In the genomic region with DNA sequence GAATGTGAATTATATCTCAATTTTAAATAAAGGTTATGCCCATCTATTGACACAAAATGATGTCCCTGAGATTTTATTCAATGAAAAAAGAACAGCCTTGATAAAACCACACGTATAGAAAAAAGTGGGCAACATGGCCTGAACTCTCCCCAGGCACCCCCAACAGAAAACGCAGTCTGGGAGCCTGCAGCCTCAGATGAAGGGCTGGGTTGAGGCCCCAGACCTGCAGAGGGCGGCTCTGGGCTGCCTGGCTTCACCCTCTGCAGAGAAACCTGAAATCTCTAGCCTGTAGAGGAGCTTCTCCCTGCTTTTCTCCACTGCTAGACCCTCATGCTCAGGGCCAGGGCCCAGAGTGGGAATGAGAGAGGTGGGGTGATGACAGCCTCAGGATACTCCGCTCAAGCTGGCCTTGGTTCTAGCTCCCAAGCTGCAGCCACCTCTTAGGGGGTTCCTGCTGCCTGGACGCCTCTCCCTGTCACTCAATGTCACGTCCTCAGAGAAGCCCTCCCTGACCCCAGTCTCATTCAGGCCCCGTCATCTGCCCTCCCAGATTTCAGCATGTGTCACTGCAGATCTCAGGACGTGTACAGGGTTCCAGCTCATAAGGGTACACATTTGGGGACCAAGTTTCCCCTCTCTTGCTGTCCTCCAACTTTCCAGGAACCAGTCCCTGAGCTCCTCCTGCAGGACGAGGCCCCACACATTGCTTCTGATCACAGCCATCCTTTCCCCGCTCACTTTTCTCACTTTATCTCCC, we compare ENCODE assay signal across 1 cellular context.
TF ChIP-seq lines count a peak whose summit lies in the region.

No MANE protein-coding gene starts in this region.

TF ChIP-seq in HepG2, 621 proteins besides CTCF, POLR2A, EP300 and RAD21 (continued from another document and continues in another):
- TF ChIP-seq, protein P1, sequence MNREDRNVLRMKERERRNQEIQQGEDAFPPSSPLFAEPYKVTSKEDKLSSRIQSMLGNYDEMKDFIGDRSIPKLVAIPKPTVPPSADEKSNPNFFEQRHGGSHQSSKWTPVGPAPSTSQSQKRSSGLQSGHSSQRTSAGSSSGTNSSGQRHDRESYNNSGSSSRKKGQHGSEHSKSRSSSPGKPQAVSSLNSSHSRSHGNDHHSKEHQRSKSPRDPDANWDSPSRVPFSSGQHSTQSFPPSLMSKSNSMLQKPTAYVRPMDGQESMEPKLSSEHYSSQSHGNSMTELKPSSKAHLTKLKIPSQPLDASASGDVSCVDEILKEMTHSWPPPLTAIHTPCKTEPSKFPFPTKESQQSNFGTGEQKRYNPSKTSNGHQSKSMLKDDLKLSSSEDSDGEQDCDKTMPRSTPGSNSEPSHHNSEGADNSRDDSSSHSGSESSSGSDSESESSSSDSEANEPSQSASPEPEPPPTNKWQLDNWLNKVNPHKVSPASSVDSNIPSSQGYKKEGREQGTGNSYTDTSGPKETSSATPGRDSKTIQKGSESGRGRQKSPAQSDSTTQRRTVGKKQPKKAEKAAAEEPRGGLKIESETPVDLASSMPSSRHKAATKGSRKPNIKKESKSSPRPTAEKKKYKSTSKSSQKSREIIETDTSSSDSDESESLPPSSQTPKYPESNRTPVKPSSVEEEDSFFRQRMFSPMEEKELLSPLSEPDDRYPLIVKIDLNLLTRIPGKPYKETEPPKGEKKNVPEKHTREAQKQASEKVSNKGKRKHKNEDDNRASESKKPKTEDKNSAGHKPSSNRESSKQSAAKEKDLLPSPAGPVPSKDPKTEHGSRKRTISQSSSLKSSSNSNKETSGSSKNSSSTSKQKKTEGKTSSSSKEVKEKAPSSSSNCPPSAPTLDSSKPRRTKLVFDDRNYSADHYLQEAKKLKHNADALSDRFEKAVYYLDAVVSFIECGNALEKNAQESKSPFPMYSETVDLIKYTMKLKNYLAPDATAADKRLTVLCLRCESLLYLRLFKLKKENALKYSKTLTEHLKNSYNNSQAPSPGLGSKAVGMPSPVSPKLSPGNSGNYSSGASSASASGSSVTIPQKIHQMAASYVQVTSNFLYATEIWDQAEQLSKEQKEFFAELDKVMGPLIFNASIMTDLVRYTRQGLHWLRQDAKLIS (CRISPR knock-in tag; IDR thresholded peaks at IDR 0.05): no peak
- TF ChIP-seq, protein P2, sequence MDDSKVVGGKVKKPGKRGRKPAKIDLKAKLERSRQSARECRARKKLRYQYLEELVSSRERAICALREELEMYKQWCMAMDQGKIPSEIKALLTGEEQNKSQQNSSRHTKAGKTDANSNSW (CRISPR knock-in tag; IDR thresholded peaks at IDR 0.05; ENCODE audit: borderline replicate concordance): no peak
- TF ChIP-seq, protein P3, sequence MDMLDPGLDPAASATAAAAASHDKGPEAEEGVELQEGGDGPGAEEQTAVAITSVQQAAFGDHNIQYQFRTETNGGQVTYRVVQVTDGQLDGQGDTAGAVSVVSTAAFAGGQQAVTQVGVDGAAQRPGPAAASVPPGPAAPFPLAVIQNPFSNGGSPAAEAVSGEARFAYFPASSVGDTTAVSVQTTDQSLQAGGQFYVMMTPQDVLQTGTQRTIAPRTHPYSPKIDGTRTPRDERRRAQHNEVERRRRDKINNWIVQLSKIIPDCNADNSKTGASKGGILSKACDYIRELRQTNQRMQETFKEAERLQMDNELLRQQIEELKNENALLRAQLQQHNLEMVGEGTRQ (IDR thresholded peaks at IDR 0.05; ENCODE audit: low read depth, low read length): no peak
- TF ChIP-seq, protein P3 (CRISPR knock-in tag; IDR thresholded peaks at IDR 0.05; ENCODE audit: borderline replicate concordance): no peak
- TF ChIP-seq, protein P4, sequence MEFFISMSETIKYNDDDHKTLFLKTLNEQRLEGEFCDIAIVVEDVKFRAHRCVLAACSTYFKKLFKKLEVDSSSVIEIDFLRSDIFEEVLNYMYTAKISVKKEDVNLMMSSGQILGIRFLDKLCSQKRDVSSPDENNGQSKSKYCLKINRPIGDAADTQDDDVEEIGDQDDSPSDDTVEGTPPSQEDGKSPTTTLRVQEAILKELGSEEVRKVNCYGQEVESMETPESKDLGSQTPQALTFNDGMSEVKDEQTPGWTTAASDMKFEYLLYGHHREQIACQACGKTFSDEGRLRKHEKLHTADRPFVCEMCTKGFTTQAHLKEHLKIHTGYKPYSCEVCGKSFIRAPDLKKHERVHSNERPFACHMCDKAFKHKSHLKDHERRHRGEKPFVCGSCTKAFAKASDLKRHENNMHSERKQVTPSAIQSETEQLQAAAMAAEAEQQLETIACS (CRISPR knock-in tag; IDR thresholded peaks at IDR 0.05): 0 out of 2 replicates have a peak, but pooled peaks have one; percentile 29
- TF ChIP-seq RFX5 (IDR thresholded peaks at IDR 0.05; ENCODE audit: low read depth, low read length) (no peak), ZNF333 (CRISPR knock-in tag; IDR thresholded peaks at IDR 0.05; ENCODE audit: borderline replicate concordance) (0 out of 2 replicates have a peak, but pooled peaks have one; percentile 18), NFE2L2 (IDR thresholded peaks at IDR 0.05; ENCODE audit: low read length) (no peak), SNRNP70 (IDR thresholded peaks at IDR 0.05; ENCODE audit: low read depth, low read length) (no peak), ASH2L (IDR thresholded peaks at IDR 0.05; ENCODE audit: insufficient read length, low read depth, low read length) (no peak), MEIS2 (CRISPR knock-in tag; IDR thresholded peaks at IDR 0.05) (no peak), ZNF329 (CRISPR knock-in tag; IDR thresholded peaks at IDR 0.05; ENCODE audit: low read depth) (no peak; the same call in 1 of the 2 replicates), ZNF138 (CRISPR knock-in tag; IDR thresholded peaks at IDR 0.05; ENCODE audit: low read depth) (no peak), SIN3B (IDR thresholded peaks at IDR 0.05; ENCODE audit: low read length) (no peak), ZNF30 (CRISPR knock-in tag; IDR thresholded peaks at IDR 0.05) (no peak)
- TF ChIP-seq, protein P5, sequence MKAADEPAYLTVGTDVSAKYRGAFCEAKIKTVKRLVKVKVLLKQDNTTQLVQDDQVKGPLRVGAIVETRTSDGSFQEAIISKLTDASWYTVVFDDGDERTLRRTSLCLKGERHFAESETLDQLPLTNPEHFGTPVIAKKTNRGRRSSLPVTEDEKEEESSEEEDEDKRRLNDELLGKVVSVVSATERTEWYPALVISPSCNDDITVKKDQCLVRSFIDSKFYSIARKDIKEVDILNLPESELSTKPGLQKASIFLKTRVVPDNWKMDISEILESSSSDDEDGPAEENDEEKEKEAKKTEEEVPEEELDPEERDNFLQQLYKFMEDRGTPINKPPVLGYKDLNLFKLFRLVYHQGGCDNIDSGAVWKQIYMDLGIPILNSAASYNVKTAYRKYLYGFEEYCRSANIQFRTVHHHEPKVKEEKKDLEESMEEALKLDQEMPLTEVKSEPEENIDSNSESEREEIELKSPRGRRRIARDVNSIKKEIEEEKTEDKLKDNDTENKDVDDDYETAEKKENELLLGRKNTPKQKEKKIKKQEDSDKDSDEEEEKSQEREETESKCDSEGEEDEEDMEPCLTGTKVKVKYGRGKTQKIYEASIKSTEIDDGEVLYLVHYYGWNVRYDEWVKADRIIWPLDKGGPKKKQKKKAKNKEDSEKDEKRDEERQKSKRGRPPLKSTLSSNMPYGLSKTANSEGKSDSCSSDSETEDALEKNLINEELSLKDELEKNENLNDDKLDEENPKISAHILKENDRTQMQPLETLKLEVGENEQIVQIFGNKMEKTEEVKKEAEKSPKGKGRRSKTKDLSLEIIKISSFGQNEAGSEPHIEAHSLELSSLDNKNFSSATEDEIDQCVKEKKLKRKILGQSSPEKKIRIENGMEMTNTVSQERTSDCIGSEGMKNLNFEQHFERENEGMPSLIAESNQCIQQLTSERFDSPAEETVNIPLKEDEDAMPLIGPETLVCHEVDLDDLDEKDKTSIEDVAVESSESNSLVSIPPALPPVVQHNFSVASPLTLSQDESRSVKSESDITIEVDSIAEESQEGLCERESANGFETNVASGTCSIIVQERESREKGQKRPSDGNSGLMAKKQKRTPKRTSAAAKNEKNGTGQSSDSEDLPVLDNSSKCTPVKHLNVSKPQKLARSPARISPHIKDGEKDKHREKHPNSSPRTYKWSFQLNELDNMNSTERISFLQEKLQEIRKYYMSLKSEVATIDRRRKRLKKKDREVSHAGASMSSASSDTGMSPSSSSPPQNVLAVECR (CRISPR knock-in tag; IDR thresholded peaks at IDR 0.05; ENCODE audit: borderline replicate concordance): peak; percentile 39; the same call in 1 of the 2 replicates
- TF ChIP-seq, protein P6, sequence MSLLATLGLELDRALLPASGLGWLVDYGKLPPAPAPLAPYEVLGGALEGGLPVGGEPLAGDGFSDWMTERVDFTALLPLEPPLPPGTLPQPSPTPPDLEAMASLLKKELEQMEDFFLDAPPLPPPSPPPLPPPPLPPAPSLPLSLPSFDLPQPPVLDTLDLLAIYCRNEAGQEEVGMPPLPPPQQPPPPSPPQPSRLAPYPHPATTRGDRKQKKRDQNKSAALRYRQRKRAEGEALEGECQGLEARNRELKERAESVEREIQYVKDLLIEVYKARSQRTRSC (CRISPR knock-in tag; IDR thresholded peaks at IDR 0.05; ENCODE audit: low read depth): no peak
- TF ChIP-seq, protein P7, sequence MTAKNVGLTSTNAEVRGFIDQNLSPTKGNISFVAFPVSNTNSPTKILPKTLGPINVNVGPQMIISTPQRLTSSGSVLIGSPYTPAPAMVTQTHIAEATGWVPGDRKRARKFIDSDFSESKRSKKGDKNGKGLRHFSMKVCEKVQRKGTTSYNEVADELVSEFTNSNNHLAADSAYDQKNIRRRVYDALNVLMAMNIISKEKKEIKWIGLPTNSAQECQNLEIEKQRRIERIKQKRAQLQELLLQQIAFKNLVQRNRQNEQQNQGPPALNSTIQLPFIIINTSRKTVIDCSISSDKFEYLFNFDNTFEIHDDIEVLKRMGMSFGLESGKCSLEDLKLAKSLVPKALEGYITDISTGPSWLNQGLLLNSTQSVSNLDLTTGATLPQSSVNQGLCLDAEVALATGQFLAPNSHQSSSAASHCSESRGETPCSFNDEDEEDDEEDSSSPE (CRISPR knock-in tag; IDR thresholded peaks at IDR 0.05): no peak
- TF ChIP-seq, protein P8, sequence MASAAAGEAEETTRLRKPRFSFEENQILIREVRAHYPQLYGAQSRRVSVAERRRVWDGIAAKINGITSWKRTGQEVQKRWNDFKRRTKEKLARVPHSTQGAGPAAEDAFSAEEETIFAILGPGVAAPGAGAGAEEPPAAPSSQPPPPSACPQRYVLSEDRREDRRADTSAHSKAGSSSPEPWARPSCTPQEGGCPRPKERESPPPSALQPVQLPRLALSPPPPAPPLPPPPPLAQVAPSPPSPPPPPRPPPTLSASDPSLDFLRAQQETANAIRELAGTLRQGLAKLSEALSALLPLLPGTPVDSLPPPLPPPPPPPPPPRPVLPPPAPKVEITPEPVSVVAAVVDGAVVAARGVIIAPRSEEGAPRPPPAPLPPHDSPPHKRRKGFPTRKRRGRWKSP (CRISPR knock-in tag; IDR thresholded peaks at IDR 0.05): peak; percentile 36; the same call in 1 of the 2 replicates
- TF ChIP-seq, protein P9, sequence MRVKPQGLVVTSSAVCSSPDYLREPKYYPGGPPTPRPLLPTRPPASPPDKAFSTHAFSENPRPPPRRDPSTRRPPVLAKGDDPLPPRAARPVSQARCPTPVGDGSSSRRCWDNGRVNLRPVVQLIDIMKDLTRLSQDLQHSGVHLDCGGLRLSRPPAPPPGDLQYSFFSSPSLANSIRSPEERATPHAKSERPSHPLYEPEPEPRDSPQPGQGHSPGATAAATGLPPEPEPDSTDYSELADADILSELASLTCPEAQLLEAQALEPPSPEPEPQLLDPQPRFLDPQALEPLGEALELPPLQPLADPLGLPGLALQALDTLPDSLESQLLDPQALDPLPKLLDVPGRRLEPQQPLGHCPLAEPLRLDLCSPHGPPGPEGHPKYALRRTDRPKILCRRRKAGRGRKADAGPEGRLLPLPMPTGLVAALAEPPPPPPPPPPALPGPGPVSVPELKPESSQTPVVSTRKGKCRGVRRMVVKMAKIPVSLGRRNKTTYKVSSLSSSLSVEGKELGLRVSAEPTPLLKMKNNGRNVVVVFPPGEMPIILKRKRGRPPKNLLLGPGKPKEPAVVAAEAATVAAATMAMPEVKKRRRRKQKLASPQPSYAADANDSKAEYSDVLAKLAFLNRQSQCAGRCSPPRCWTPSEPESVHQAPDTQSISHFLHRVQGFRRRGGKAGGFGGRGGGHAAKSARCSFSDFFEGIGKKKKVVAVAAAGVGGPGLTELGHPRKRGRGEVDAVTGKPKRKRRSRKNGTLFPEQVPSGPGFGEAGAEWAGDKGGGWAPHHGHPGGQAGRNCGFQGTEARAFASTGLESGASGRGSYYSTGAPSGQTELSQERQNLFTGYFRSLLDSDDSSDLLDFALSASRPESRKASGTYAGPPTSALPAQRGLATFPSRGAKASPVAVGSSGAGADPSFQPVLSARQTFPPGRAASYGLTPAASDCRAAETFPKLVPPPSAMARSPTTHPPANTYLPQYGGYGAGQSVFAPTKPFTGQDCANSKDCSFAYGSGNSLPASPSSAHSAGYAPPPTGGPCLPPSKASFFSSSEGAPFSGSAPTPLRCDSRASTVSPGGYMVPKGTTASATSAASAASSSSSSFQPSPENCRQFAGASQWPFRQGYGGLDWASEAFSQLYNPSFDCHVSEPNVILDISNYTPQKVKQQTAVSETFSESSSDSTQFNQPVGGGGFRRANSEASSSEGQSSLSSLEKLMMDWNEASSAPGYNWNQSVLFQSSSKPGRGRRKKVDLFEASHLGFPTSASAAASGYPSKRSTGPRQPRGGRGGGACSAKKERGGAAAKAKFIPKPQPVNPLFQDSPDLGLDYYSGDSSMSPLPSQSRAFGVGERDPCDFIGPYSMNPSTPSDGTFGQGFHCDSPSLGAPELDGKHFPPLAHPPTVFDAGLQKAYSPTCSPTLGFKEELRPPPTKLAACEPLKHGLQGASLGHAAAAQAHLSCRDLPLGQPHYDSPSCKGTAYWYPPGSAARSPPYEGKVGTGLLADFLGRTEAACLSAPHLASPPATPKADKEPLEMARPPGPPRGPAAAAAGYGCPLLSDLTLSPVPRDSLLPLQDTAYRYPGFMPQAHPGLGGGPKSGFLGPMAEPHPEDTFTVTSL (CRISPR knock-in tag; IDR thresholded peaks at IDR 0.05; ENCODE audit: borderline replicate concordance): no peak
- TF ChIP-seq, protein P10, sequence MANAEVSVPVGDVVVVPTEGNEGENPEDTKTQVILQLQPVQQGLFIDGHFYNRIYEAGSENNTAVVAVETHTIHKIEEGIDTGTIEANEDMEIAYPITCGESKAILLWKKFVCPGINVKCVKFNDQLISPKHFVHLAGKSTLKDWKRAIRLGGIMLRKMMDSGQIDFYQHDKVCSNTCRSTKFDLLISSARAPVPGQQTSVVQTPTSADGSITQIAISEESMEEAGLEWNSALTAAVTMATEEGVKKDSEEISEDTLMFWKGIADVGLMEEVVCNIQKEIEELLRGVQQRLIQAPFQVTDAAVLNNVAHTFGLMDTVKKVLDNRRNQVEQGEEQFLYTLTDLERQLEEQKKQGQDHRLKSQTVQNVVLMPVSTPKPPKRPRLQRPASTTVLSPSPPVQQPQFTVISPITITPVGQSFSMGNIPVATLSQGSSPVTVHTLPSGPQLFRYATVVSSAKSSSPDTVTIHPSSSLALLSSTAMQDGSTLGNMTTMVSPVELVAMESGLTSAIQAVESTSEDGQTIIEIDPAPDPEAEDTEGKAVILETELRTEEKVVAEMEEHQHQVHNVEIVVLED (CRISPR knock-in tag; IDR thresholded peaks at IDR 0.05; ENCODE audit: borderline replicate concordance): no peak
- TF ChIP-seq, protein P11, sequence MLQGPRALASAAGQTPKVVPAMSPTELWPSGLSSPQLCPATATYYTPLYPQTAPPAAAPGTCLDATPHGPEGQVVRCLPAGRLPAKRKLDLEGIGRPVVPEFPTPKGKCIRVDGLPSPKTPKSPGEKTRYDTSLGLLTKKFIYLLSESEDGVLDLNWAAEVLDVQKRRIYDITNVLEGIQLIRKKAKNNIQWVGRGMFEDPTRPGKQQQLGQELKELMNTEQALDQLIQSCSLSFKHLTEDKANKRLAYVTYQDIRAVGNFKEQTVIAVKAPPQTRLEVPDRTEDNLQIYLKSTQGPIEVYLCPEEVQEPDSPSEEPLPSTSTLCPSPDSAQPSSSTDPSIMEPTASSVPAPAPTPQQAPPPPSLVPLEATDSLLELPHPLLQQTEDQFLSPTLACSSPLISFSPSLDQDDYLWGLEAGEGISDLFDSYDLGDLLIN (CRISPR knock-in tag; IDR thresholded peaks at IDR 0.05; ENCODE audit: borderline replicate concordance): no peak
